In genomic region chr7:30466266-30466665, GRCh38 we compare ENCODE assay signal across 12 cellular contexts. TPM values are rescaled to one million over a fixed set of nuclear protein-coding genes. Genes with fewer than 3 reads are reported as not detected.
DNase-seq lines count a peak whose midpoint lies in the region; ATAC-seq and TF ChIP-seq lines count a peak whose summit lies in the region.
"Had no signal": no experiment of that assay in that cellular context is flagged by ENCODE, and none has a peak within 500 bp of the region (broad histone marks: within the 10 kb centered on the region; RNA-seq: fewer than 3 reads in every experiment).

No MANE protein-coding gene starts in this region.

- H3K9me3 ChIP-seq in left ventricle myocardium inferior (replicated peaks) (no peaks in the 10 kb centered on the region), heart right ventricle (no peaks in the 10 kb centered on the region), esophagus squamous epithelium (no peaks in the 10 kb centered on the region), uterus (no peaks in the 10 kb centered on the region)
- H3K9me3 ChIP-seq in naive thymus-derived CD4-positive, alpha-beta T cell (ENCODE audit: control insufficient read depth in 2 of 3, low read length in 3 of 3): no peaks in the 10 kb centered on the region

- peaks cover 93% of the 10 kb centered on the region for H3K4me1 ChIP-seq in left ventricle myocardium inferior
- peaks cover 30 to 100% (median 72%) of the 10 kb centered on the region in 9 donors for H3K4me1 ChIP-seq in heart right ventricle
- peaks cover 27 to 81% (median 49%) of the 10 kb centered on the region in 3 donors for H3K4me1 ChIP-seq in esophagus squamous epithelium
- H3K4me1 ChIP-seq in naive thymus-derived CD4-positive, alpha-beta T cell (ENCODE audit: control insufficient read depth in 2 of 2, insufficient read depth in 2 of 2, low read length in 2 of 2): peaks cover 0 to 11% of the 10 kb centered on the region in 2 donors
- H3K4me1 ChIP-seq in uterus: peaks cover 13 to 27% of the 10 kb centered on the region in 2 donors

- 61 to 75% methylated on average over 4 of the region's 4 CpGs for WGBS in heart right ventricle, 2 donors
- 71 to 83% methylated on average over 4 of the region's 4 CpGs for WGBS in esophagus squamous epithelium, 2 donors

- no peak for TF ChIP-seq CTCF in left ventricle myocardium inferior (IDR thresholded peaks at IDR 0.05; ENCODE audit: borderline replicate concordance)
- TF ChIP-seq CTCF in heart right ventricle (IDR thresholded peaks at IDR 0.05): no peak
- no peak for TF ChIP-seq CTCF in esophagus squamous epithelium (IDR thresholded peaks at IDR 0.05)
- TF ChIP-seq CTCF in uterus (IDR thresholded peaks at IDR 0.05): no peak
- TF ChIP-seq CTCF in coronary artery (IDR thresholded peaks at IDR 0.05): no peak

- H3K4me3 Mint-ChIP-seq in naive thymus-derived CD4-positive, alpha-beta T cell: no peak overlapping the region

- CTCF ChIA-PET in naive thymus-derived CD4-positive, alpha-beta T cell (lab: Charles Lee): interaction anchor here (0.9 kb wide), 1 partner anchor 102 kb away, joined by 3 read pairs; no protein-coding TSS in a partner anchor

- no peak overlapping the region for H3K27ac Mint-ChIP-seq in naive thymus-derived CD4-positive, alpha-beta T cell

- H3K36me3 Mint-ChIP-seq in naive thymus-derived CD4-positive, alpha-beta T cell: peaks cover 0 to 21% (median 0%) of the 10 kb centered on the region in 5 donors
- H3K36me3 Mint-ChIP-seq: naive B cell had no signal

- peak overlapping the region; percentile 62 for H3K27ac ChIP-seq in left ventricle myocardium inferior (replicated peaks)
- H3K27ac ChIP-seq in heart right ventricle: peak overlapping the region in 5 of 10 donors; percentile 1 to 51 (median 13)
- peak overlapping the region; percentile 29 to 73 (median 62) for H3K27ac ChIP-seq in esophagus squamous epithelium
- H3K27ac ChIP-seq in naive thymus-derived CD4-positive, alpha-beta T cell (ENCODE audit: low read depth, low read length): no peak overlapping the region
- peak overlapping the region; percentile 55 to 72 for H3K27ac ChIP-seq in uterus
- H3K27ac ChIP-seq in coronary artery: peak overlapping the region in 1 of 2 donors; percentile 58

- no peak for TF ChIP-seq POLR2A in esophagus squamous epithelium (IDR thresholded peaks at IDR 0.05)
- no peak for TF ChIP-seq POLR2A in uterus (IDR thresholded peaks at IDR 0.05)

- POLR2A ChIA-PET in naive thymus-derived CD4-positive, alpha-beta T cell (lab: Charles Lee): no interaction called here

- H3K27me3 ChIP-seq in left ventricle myocardium inferior (ENCODE audit: low read depth) (no peaks in the 10 kb centered on the region), heart right ventricle (no peaks in the 10 kb centered on the region), esophagus squamous epithelium (no peaks in the 10 kb centered on the region), uterus (no peaks in the 10 kb centered on the region)
- H3K27me3 ChIP-seq in naive thymus-derived CD4-positive, alpha-beta T cell (ENCODE audit: control insufficient read depth in 2 of 2, insufficient read depth in 2 of 2, low read length in 2 of 2): no peaks in the 10 kb centered on the region

- H3K9me3 Mint-ChIP-seq in naive thymus-derived CD4-positive, alpha-beta T cell: no peaks in the 10 kb centered on the region
- H3K9me3 Mint-ChIP-seq: naive B cell had no signal

- no peak for DNase-seq in left ventricle myocardium inferior
- DNase-seq in heart right ventricle: no peak
- DNase-seq in esophagus squamous epithelium (lab: John Stamatoyannopoulos, UW): no peak
- no peak for DNase-seq in naive thymus-derived CD4-positive, alpha-beta T cell
- no peak for DNase-seq in uterus
- DNase-seq in coronary artery (ENCODE audit: low spot score): no peak
- DNase-seq in SHP77 treated with DMSO at 0.1 percent for 48 hours (lab: John Stamatoyannopoulos, UW): no peak
- no peak for DNase-seq in activated T-cell treated with anti-CD3 and anti-CD28 coated beads for 4 hours
- DNase-seq: activated CD4-positive, alpha-beta T cell treated with anti-CD3 and anti-CD28 coated beads, Interleukin-2, amount 50 U/mL, for 4 hours; naive B cell; NCI-H1694; stimulated activated CD4-positive, alpha-beta T cell treated with anti-CD3 and anti-CD28 coated beads, Interleukin-4, amount 100 ng/mL, for 24 hours had no signal

- intact Hi-C loops in left ventricle myocardium inferior (cut with micrococcal nuclease) (no loop called here), heart right ventricle (cut with DNase I) (loop anchor here in 1 of 10 donors (5.0 kb wide), 1 partner anchor 41 kb away; no protein-coding TSS in a partner anchor), esophagus squamous epithelium (cut with DNase I) (no loop called here), uterus (cut with DNase I; ENCODE audit: low total_unique reads) (no loop called here)
- intact Hi-C loops in naive thymus-derived CD4-positive, alpha-beta T cell (cut with micrococcal nuclease): no loop called here

- H3K4me1 Mint-ChIP-seq in naive thymus-derived CD4-positive, alpha-beta T cell: peaks cover 34 to 62% (median 43%) of the 10 kb centered on the region in 7 donors

- no peak for ATAC-seq in heart right ventricle
- ATAC-seq in naive thymus-derived CD4-positive, alpha-beta T cell: peak; percentile 20

- H3K36me3 ChIP-seq in left ventricle myocardium inferior: peaks cover 3% of the 10 kb centered on the region
- H3K36me3 ChIP-seq in heart right ventricle: peaks cover 0 to 21% (median 0%) of the 10 kb centered on the region in 9 donors
- no peaks in the 10 kb centered on the region for H3K36me3 ChIP-seq in esophagus squamous epithelium
- no peaks in the 10 kb centered on the region for H3K36me3 ChIP-seq in naive thymus-derived CD4-positive, alpha-beta T cell (ENCODE audit: control insufficient read depth in 2 of 3, insufficient read depth in 3 of 3, low read length in 3 of 3)
- H3K36me3 ChIP-seq in uterus: no peaks in the 10 kb centered on the region

- H3K4me3 ChIP-seq in left ventricle myocardium inferior (no peak overlapping the region), heart right ventricle (no peak overlapping the region), esophagus squamous epithelium (no peak overlapping the region), uterus (no peak overlapping the region), coronary artery (no peak overlapping the region)
- no peak overlapping the region for H3K4me3 ChIP-seq in naive thymus-derived CD4-positive, alpha-beta T cell (ENCODE audit: low read length)

- no peaks in the 10 kb centered on the region for H3K27me3 Mint-ChIP-seq in naive thymus-derived CD4-positive, alpha-beta T cell
- H3K27me3 Mint-ChIP-seq: naive B cell had no signal

RNA-seq across cellular contexts. Expression of gene NOD1, which starts 12.3 kb away (rescaled TPM):
- total RNA-seq in left ventricle myocardium inferior (7.0 TPM), heart right ventricle (10 to 100 TPM in 3 of 10 donors, 1 to 10 TPM in 7; 6.3 to 19.1 (median 8.6) TPM), esophagus squamous epithelium (10 to 100 TPM in 1 of 4 donors, 1 to 10 TPM in 3; 4.2 to 13.0 (median 6.2) TPM), uterus (10 to 100 TPM in 3 of 4 donors, 1 to 10 TPM in 1; 9.2 to 22.1 (median 12.7) TPM)
- polyA plus RNA-seq in heart right ventricle: 10 to 100 TPM in 1 of 2 donors, 1 to 10 TPM in 1; 7.6 to 18.4 TPM
- total RNA-seq in naive thymus-derived CD4-positive, alpha-beta T cell: 10 to 100 TPM; 17.3 to 24.6 (median 19.2) TPM
- 1 to 10 TPM; 6.1 to 6.5 TPM for polyA plus RNA-seq in naive thymus-derived CD4-positive, alpha-beta T cell

RNA-seq across cellular contexts. Expression of gene GGCT, which starts 38.4 kb away (rescaled TPM):
- total RNA-seq in left ventricle myocardium inferior: 18.9 TPM
- 10 to 100 TPM; 13.8 to 29.3 (median 18.3) TPM for total RNA-seq in heart right ventricle
- 10 to 100 TPM; 31.7 to 54.2 TPM for polyA plus RNA-seq in heart right ventricle
- total RNA-seq in esophagus squamous epithelium: 10 to 100 TPM; 42.3 to 74.9 (median 63.9) TPM
- 10 to 100 TPM in 4 of 5 experiments, 1 to 10 TPM in 1; 9.5 to 39.2 (median 10.8) TPM for total RNA-seq in naive thymus-derived CD4-positive, alpha-beta T cell
- polyA plus RNA-seq in naive thymus-derived CD4-positive, alpha-beta T cell: 10 to 100 TPM; 18.9 to 30.0 TPM
- total RNA-seq in uterus: 10 to 100 TPM in 3 of 4 donors, 1 to 10 TPM in 1; 4.9 to 35.9 (median 21.3) TPM
